Comparison of ENCODE assay signal across 1 cellular context in genomic region chr2:88115825-88116518, GRCh38.
TF ChIP-seq lines count a peak whose summit lies in the region.

No MANE protein-coding gene starts in this region.

TF ChIP-seq in K562, 482 proteins besides CTCF, POLR2A, EP300 and RAD21 (continued from another document):
- TF ChIP-seq ZNF184 (CRISPR knock-in tag; IDR thresholded peaks at IDR 0.05) (no peak), ZNF316 (IDR thresholded peaks at IDR 0.05) (peak; percentile 32; the same call in 1 of the 2 replicates), ATF4 (CRISPR knock-in tag; IDR thresholded peaks at IDR 0.05) (no peak)
